ENCODE assay signal across 2 cellular contexts in genomic region chr4:69786547-69786946, GRCh38.
TF ChIP-seq lines count a peak whose summit lies in the region.

No MANE protein-coding gene starts in this region.

TF ChIP-seq in SK-N-SH, 30 proteins besides CTCF, POLR2A, EP300 and RAD21:
- TF ChIP-seq RCOR1 (IDR thresholded peaks at IDR 0.05; ENCODE audit: low read length): no peak
- no peak for TF ChIP-seq FOXM1 (IDR thresholded peaks at IDR 0.05; ENCODE audit: low read depth)
- TF ChIP-seq, protein P1, sequence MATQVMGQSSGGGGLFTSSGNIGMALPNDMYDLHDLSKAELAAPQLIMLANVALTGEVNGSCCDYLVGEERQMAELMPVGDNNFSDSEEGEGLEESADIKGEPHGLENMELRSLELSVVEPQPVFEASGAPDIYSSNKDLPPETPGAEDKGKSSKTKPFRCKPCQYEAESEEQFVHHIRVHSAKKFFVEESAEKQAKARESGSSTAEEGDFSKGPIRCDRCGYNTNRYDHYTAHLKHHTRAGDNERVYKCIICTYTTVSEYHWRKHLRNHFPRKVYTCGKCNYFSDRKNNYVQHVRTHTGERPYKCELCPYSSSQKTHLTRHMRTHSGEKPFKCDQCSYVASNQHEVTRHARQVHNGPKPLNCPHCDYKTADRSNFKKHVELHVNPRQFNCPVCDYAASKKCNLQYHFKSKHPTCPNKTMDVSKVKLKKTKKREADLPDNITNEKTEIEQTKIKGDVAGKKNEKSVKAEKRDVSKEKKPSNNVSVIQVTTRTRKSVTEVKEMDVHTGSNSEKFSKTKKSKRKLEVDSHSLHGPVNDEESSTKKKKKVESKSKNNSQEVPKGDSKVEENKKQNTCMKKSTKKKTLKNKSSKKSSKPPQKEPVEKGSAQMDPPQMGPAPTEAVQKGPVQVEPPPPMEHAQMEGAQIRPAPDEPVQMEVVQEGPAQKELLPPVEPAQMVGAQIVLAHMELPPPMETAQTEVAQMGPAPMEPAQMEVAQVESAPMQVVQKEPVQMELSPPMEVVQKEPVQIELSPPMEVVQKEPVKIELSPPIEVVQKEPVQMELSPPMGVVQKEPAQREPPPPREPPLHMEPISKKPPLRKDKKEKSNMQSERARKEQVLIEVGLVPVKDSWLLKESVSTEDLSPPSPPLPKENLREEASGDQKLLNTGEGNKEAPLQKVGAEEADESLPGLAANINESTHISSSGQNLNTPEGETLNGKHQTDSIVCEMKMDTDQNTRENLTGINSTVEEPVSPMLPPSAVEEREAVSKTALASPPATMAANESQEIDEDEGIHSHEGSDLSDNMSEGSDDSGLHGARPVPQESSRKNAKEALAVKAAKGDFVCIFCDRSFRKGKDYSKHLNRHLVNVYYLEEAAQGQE (IDR thresholded peaks at IDR 0.05; ENCODE audit: low read depth, low read length): no peak
- TF ChIP-seq FOSL2 (IDR thresholded peaks at IDR 0.05; ENCODE audit: borderline replicate concordance, low read depth): no peak
- TF ChIP-seq FOXJ3 (CRISPR knock-in tag; IDR thresholded peaks at IDR 0.05): no peak

TF ChIP-seq in neural cell, 6 proteins besides CTCF, POLR2A, EP300 and RAD21:
- TF ChIP-seq, protein P1 (IDR thresholded peaks at IDR 0.05; ENCODE audit: borderline replicate concordance): peak; percentile 93
- no peak for TF ChIP-seq SMC3 (conservative IDR thresholded peaks at IDR 0.05; ENCODE audit: poor library complexity)
